15 cellular contexts compared by ENCODE assay signal in the genomic region with DNA sequence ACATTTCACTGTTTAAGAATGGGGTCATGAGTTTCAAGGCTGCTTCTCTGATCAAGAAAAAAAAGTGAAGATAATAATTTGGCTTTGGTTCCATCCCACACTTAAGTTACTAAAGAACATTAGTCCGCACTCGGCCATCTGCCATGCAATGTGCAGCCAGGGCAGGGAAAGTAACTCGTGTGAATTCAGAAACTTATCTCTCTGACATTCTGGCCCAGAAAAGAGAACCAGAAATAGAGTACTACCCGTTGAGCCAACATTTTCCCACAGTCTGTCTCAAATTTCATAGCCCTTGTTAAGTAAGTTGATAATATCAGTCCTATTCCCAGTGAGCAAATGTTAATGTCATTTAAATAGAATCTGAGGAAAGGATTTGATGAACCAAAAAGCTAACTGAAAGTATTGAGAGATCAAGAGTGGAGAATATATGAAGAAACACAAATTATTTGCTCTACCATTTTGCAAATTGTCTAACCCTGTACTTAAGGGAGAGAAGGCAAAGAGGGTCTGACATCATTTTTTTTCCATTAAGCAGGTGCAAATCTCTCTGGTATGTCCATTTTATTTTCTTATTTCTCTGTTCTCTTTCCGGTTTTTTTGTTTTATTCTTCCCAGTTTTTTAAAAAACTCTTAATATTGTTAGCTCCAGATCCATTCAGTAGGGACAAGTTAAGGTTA.
A peak's percentile ranks its signal among the peaks of the same experiment; 100 is the strongest.
DNase-seq lines count a peak whose midpoint lies in the region; ATAC-seq, FAIRE-seq and TF ChIP-seq lines count a peak whose summit lies in the region.
"Had no signal": no experiment of that assay in that cellular context is flagged by ENCODE, and none has a peak within 500 bp of the region (broad histone marks: within the 10 kb centered on the region; RNA-seq: fewer than 3 reads in every experiment).

No MANE protein-coding gene starts in this region.

- H3K9me3 Mint-ChIP-seq in astrocyte (ENCODE audit: unreplicated experiment) = no peaks in the 10 kb centered on the region

- H3K27ac ChIP-seq in astrocyte (ENCODE audit: low read depth, low read length) (no peak overlapping the region), right cardiac atrium (ENCODE audit: low read length) (no peak overlapping the region), smooth muscle cell (ENCODE audit: low read depth) (no peak overlapping the region)
- H3K27ac ChIP-seq: BLaER1 treated with 17β-estradiol and CSF1 and Interleukin-3, amounts not matched to agents 10 nM and 100 nM; epithelial cell of prostate; KMS-11 had no signal

- no peaks in the 10 kb centered on the region for H3F3A ChIP-seq in smooth muscle cell (ENCODE audit: low read depth)

- WGBS in right cardiac atrium = 18% methylated on average over 5 of the region's 5 CpGs
- WGBS in smooth muscle cell (ENCODE audit: low lambda C conversion rate) = 39% methylated on average over 5 of the region's 5 CpGs

- H3K9me3 ChIP-seq in astrocyte (ENCODE audit: insufficient read depth, low read depth, low read length) (no peaks in the 10 kb centered on the region), right cardiac atrium (ENCODE audit: control insufficient read depth, low read length) (no peaks in the 10 kb centered on the region), smooth muscle cell (replicated peaks; ENCODE audit: low read depth) (no peaks in the 10 kb centered on the region)
- H3K9me3 ChIP-seq: BLaER1 treated with 17β-estradiol and CSF1 and Interleukin-3, amounts not matched to agents 10 nM and 100 nM had no signal

- no peak overlapping the region for H3K4me3 Mint-ChIP-seq in astrocyte (ENCODE audit: unreplicated experiment)
- H3K4me3 Mint-ChIP-seq: activated B cell treated with CpG ODN at 0.5 μM for 24 hours had no signal

- H3K27ac Mint-ChIP-seq in astrocyte (ENCODE audit: unreplicated experiment) = no peak overlapping the region
- H3K27ac Mint-ChIP-seq: activated B cell treated with CpG ODN at 0.5 μM for 24 hours had no signal

- H3K27me3 Mint-ChIP-seq in astrocyte (ENCODE audit: low read depth, unreplicated experiment) = no peaks in the 10 kb centered on the region
- H3K27me3 Mint-ChIP-seq: activated B cell treated with CpG ODN at 0.5 μM for 24 hours had no signal

- no peak for FAIRE-seq in astrocyte (lab: Jason Lieb, UNC)

- H3K36me3 ChIP-seq in astrocyte (ENCODE audit: insufficient read depth, low read length) (no peaks in the 10 kb centered on the region), smooth muscle cell (ENCODE audit: low read depth) (no peaks in the 10 kb centered on the region)
- H3K36me3 ChIP-seq: BLaER1 treated with 17β-estradiol and CSF1 and Interleukin-3, amounts not matched to agents 10 nM and 100 nM had no signal

- no peak overlapping the region for H3K9ac ChIP-seq in astrocyte (ENCODE audit: low read length)
- no peak overlapping the region for H3K9ac ChIP-seq in smooth muscle cell (ENCODE audit: low read depth)
- H3K9ac ChIP-seq: BLaER1 treated with 17β-estradiol and CSF1 and Interleukin-3, amounts not matched to agents 10 nM and 100 nM; KMS-11 had no signal

- H3K79me2 ChIP-seq in astrocyte (ENCODE audit: insufficient read depth, low read length) (no peaks in the 10 kb centered on the region), smooth muscle cell (ENCODE audit: low read depth) (no peaks in the 10 kb centered on the region)

- no peaks in the 10 kb centered on the region for H3K27me3 ChIP-seq in astrocyte (ENCODE audit: insufficient read depth, low read length)
- no peaks in the 10 kb centered on the region for H3K27me3 ChIP-seq in right cardiac atrium (ENCODE audit: control insufficient read depth, insufficient read depth)
- H3K27me3 ChIP-seq in smooth muscle cell (ENCODE audit: low read depth) = no peaks in the 10 kb centered on the region
- H3K27me3 ChIP-seq: BLaER1 treated with 17β-estradiol and CSF1 and Interleukin-3, amounts not matched to agents 10 nM and 100 nM had no signal

- in situ Hi-C loops in GM13976 (cut with MboI; ENCODE audit: low sequenced_read_pairs, unreplicated experiment) = no loop called here

- TF ChIP-seq CTCF in astrocyte (IDR thresholded peaks at IDR 0.05; ENCODE audit: insufficient read depth, low read depth, low read length) (no peak), smooth muscle cell (IDR thresholded peaks at IDR 0.05; ENCODE audit: borderline replicate concordance, insufficient read depth, poor library complexity, severe bottlenecking) (no peak), GM13976 (IDR thresholded peaks at IDR 0.05; ENCODE audit: borderline replicate concordance, control extremely low read depth, extremely low read depth, insufficient read depth, missing control alignments) (no peak)

- H3K4me1 ChIP-seq in astrocyte (ENCODE audit: insufficient read depth, low read length) (no peaks in the 10 kb centered on the region), right cardiac atrium (ENCODE audit: control insufficient read depth, insufficient read depth, low read length) (no peaks in the 10 kb centered on the region), smooth muscle cell (ENCODE audit: low read depth) (no peaks in the 10 kb centered on the region)
- H3K4me1 ChIP-seq: BLaER1 treated with 17β-estradiol and CSF1 and Interleukin-3, amounts not matched to agents 10 nM and 100 nM had no signal

- H3K4me3 ChIP-seq in astrocyte (ENCODE audit: insufficient read depth, low read depth, low read length) (no peak overlapping the region), right cardiac atrium (ENCODE audit: low read length) (peak overlapping the region; percentile 48), smooth muscle cell (no peak overlapping the region)
- H3K4me3 ChIP-seq: BLaER1 treated with 17β-estradiol and CSF1 and Interleukin-3, amounts not matched to agents 10 nM and 100 nM had no signal

- H3K36me3 Mint-ChIP-seq in astrocyte (ENCODE audit: low read depth, unreplicated experiment) = no peaks in the 10 kb centered on the region

- H3K4me2 ChIP-seq in astrocyte (ENCODE audit: low read length) (no peak overlapping the region), smooth muscle cell (no peak overlapping the region)
- H3K4me2 ChIP-seq: BLaER1 treated with 17β-estradiol and CSF1 and Interleukin-3, amounts not matched to agents 10 nM and 100 nM; KMS-11 had no signal

- DNase-seq in NCI-H524 (lab: John Stamatoyannopoulos, UW) = peak; percentile 45 to 88
- peak; percentile 11 for DNase-seq in astrocyte (ENCODE audit: low read depth)
- peak; percentile 82 to 94 (median 91) for DNase-seq in right cardiac atrium
- no peak for DNase-seq in smooth muscle cell (lab: John Stamatoyannopoulos, UW; ENCODE audit: unreplicated experiment)
- DNase-seq in GM13976 (ENCODE audit: low spot score) = no peak
- DNase-seq: activated B cell treated with CpG ODN at 0.5 μM for 24 hours; activated effector memory CD4-positive, alpha-beta T cell treated with Interleukin-2 at 50 U/mL for 16 hours; NCI-H146; NCI-H510A; substantia nigra had no signal

- no peaks in the 10 kb centered on the region for H4K20me1 ChIP-seq in astrocyte (ENCODE audit: insufficient read depth, low read length)
- H4K20me1 ChIP-seq in smooth muscle cell (ENCODE audit: low read depth) = no peaks in the 10 kb centered on the region
- H4K20me1 ChIP-seq: BLaER1 treated with 17β-estradiol and CSF1 and Interleukin-3, amounts not matched to agents 10 nM and 100 nM had no signal

- ATAC-seq in right cardiac atrium = peak; percentile 96 to 98
- no peak for ATAC-seq in GM18511 (IDR thresholded peaks at IDR 0.05; ENCODE audit: unreplicated experiment)
- ATAC-seq in GM21526 (IDR thresholded peaks at IDR 0.05; ENCODE audit: low FRiP score, unreplicated experiment) = no peak

- H2AFZ ChIP-seq in astrocyte (ENCODE audit: low read depth, low read length) = no peak overlapping the region
- peak overlapping the region; percentile 62 for H2AFZ ChIP-seq in smooth muscle cell (ENCODE audit: low read depth)

- H3K4me1 Mint-ChIP-seq in astrocyte (ENCODE audit: low read depth, unreplicated experiment) = no peaks in the 10 kb centered on the region
- H3K4me1 Mint-ChIP-seq: activated B cell treated with CpG ODN at 0.5 μM for 24 hours had no signal

- intact Hi-C loops in right cardiac atrium (cut with DNase I) = no loop called here

Comparison
In these comparisons a context has a peak if more than half of its experiments do, and no peak if none do; other contexts are left out.
1. DNase-seq: peak in NCI-H524 (2 of 2), astrocyte (single experiment) and right cardiac atrium (3 of 3); none in smooth muscle cell (single experiment) and GM13976 (single experiment).
2. ATAC-seq: peak in right cardiac atrium (2 of 2); none in GM18511 (single experiment) and GM21526 (single experiment).